In genomic region chr3:14461006-14461747, GRCh38 we compare ENCODE assay signal across 1 cellular context.
TF ChIP-seq lines count a peak whose summit lies in the region.

No MANE protein-coding gene starts in this region.

TF ChIP-seq in GM12878, 131 proteins besides CTCF, POLR2A, EP300 and RAD21:
- no peak for TF ChIP-seq SMARCA5 (IDR thresholded peaks at IDR 0.05)
- TF ChIP-seq TAF1 (IDR thresholded peaks at IDR 0.05; ENCODE audit: borderline replicate concordance, low read depth, low read length) = no peak
- no peak for TF ChIP-seq CUX1 (IDR thresholded peaks at IDR 0.05; ENCODE audit: insufficient replicate concordance, low read depth, low read length)
- TF ChIP-seq, protein P1, sequence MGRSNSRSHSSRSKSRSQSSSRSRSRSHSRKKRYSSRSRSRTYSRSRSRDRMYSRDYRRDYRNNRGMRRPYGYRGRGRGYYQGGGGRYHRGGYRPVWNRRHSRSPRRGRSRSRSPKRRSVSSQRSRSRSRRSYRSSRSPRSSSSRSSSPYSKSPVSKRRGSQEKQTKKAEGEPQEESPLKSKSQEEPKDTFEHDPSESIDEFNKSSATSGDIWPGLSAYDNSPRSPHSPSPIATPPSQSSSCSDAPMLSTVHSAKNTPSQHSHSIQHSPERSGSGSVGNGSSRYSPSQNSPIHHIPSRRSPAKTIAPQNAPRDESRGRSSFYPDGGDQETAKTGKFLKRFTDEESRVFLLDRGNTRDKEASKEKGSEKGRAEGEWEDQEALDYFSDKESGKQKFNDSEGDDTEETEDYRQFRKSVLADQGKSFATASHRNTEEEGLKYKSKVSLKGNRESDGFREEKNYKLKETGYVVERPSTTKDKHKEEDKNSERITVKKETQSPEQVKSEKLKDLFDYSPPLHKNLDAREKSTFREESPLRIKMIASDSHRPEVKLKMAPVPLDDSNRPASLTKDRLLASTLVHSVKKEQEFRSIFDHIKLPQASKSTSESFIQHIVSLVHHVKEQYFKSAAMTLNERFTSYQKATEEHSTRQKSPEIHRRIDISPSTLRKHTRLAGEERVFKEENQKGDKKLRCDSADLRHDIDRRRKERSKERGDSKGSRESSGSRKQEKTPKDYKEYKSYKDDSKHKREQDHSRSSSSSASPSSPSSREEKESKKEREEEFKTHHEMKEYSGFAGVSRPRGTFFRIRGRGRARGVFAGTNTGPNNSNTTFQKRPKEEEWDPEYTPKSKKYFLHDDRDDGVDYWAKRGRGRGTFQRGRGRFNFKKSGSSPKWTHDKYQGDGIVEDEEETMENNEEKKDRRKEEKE (IDR thresholded peaks at IDR 0.05) = no peak
- no peak for TF ChIP-seq NBN (IDR thresholded peaks at IDR 0.05)
- no peak for TF ChIP-seq BHLHE40 (IDR thresholded peaks at IDR 0.05; ENCODE audit: borderline replicate concordance in 1 of 2, low read depth in 2 of 2, low read length in 1 of 2)
- TF ChIP-seq GATAD2B (conservative IDR thresholded peaks at IDR 0.05; ENCODE audit: low read depth) = no peak
